Comparison of ENCODE assay signal across 18 cellular contexts in the genomic region with DNA sequence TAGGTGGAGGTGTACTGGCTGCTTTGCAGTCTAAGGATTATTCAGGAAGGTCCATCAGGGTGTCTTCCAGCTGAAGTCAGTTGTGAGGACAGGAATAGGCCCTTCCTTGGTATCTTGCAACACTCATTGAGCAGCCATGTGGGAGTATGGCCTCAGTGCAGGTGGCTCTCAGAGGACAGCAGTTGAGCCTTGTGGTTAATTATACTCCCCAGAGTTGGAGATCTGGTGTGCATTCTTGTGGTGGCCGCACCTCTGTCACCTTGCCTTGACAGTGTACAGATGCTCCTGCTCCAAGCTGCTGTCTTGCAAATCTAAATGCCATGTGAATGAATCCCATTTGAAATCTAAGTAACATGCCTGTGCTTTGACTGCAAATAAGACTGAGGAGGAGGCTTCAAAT.
A peak's percentile ranks its signal among the peaks of the same experiment; 100 is the strongest.
DNase-seq lines count a peak whose midpoint lies in the region; ATAC-seq and TF ChIP-seq lines count a peak whose summit lies in the region.
"Had no signal": no experiment of that assay in that cellular context is flagged by ENCODE, and none has a peak within 500 bp of the region (broad histone marks: within the 10 kb centered on the region; RNA-seq: fewer than 3 reads in every experiment).

No MANE protein-coding gene starts in this region.

- no peak overlapping the region for H2AK5ac ChIP-seq in neuronal stem cell (ENCODE audit: low read depth, low read length)

- no peaks in the 10 kb centered on the region for H3K36me3 ChIP-seq in KMS-11 (ENCODE audit: insufficient read depth)
- no peaks in the 10 kb centered on the region for H3K36me3 ChIP-seq in neuronal stem cell (replicated peaks in 1 of 2; ENCODE audit: control insufficient read depth in 2 of 2, insufficient read depth in 2 of 2, low read length in 2 of 2)
- H3K36me3 ChIP-seq: BE2C had no signal

- no peak overlapping the region for H2BK5ac ChIP-seq in neuronal stem cell (ENCODE audit: low read length)

- DNase-seq in SW480 (ENCODE audit: low spot score): peak; percentile 7
- DNase-seq in foreskin keratinocyte: peak; percentile 32 to 64
- no peak for DNase-seq in neuronal stem cell (ENCODE audit: low spot score)
- DNase-seq in left cardiac atrium: no peak
- DNase-seq in midbrain (lab: John Stamatoyannopoulos, UW): no peak
- DNase-seq in cortex of kidney (lab: John Stamatoyannopoulos, UW): no peak
- DNase-seq: BE2C; CD4-positive, alpha-beta memory T cell; DND-41; H9; Kasumi-1; NCI-H1436; NCI-H2081; NCI-H524 treated with DMSO at 0.1 percent for 48 hours; PC-3 had no signal

- H3K27ac ChIP-seq in KMS-11 (peak overlapping the region; percentile 62), foreskin keratinocyte (no peak overlapping the region), neuronal stem cell (replicated peaks; ENCODE audit: low read length) (no peak overlapping the region)

- H2BK12ac ChIP-seq in neuronal stem cell (ENCODE audit: low read length): no peak overlapping the region

- no peak overlapping the region for H3K23ac ChIP-seq in neuronal stem cell (ENCODE audit: low read depth, low read length, poor library complexity)

- TF ChIP-seq CTCF in KMS-11 (conservative IDR thresholded peaks at IDR 0.05; ENCODE audit: low read depth, low read length) (no peak), foreskin keratinocyte (conservative IDR thresholded peaks at IDR 0.05) (no peak)

- no peak overlapping the region for H3K4ac ChIP-seq in neuronal stem cell (ENCODE audit: low read length)

- H3K4me3 ChIP-seq in KMS-11 (IDR thresholded peaks at IDR 0.05; ENCODE audit: insufficient read depth, low read depth, low read length) (peak overlapping the region; percentile 51), neuronal stem cell (ENCODE audit: low read length in 2 of 2) (no peak overlapping the region)

- H3K27me3 ChIP-seq in KMS-11 (ENCODE audit: insufficient read depth, low read depth) (no peaks in the 10 kb centered on the region), foreskin keratinocyte (no peaks in the 10 kb centered on the region), neuronal stem cell (ENCODE audit: control insufficient read depth in 3 of 3, insufficient read depth in 3 of 3, low read depth in 1 of 3, low read length in 3 of 3) (no peaks in the 10 kb centered on the region)
- H3K27me3 ChIP-seq: BE2C had no signal

- H3K79me1 ChIP-seq in neuronal stem cell (ENCODE audit: low read depth, low read length): no peaks in the 10 kb centered on the region

- H3K9me3 ChIP-seq in neuronal stem cell (replicated peaks in 1 of 2; ENCODE audit: control insufficient read depth in 2 of 2, insufficient read depth in 1 of 2, low read depth in 1 of 2, low read length in 2 of 2): no peaks in the 10 kb centered on the region
- H3K9me3 ChIP-seq: BE2C had no signal

- H3K18ac ChIP-seq in neuronal stem cell (ENCODE audit: low read length): no peak overlapping the region

- no peak overlapping the region for H4K8ac ChIP-seq in neuronal stem cell (ENCODE audit: low read depth, low read length)

- no peak overlapping the region for H3K14ac ChIP-seq in neuronal stem cell (ENCODE audit: low read length)

- WGBS in neuronal stem cell (ENCODE audit: extremely low coverage in 2 of 2, insufficient read length in 2 of 2, insufficient replicate concordance in 1 of 2), 2 donors: no CpG with 5 or more reads among the region's 1 CpG

- peak overlapping the region; percentile 50 for H3K4me2 ChIP-seq in KMS-11
- no peak overlapping the region for H3K4me2 ChIP-seq in neuronal stem cell (ENCODE audit: insufficient read depth, low read length, poor library complexity, severe bottlenecking)

- H3K4me1 ChIP-seq in KMS-11 (ENCODE audit: low read depth, poor library complexity, severe bottlenecking) (peaks cover 35% of the 10 kb centered on the region), foreskin keratinocyte (no peaks in the 10 kb centered on the region), neuronal stem cell (ENCODE audit: control insufficient read depth in 2 of 2, insufficient read depth in 1 of 2, low read depth in 1 of 2, low read length in 2 of 2) (no peaks in the 10 kb centered on the region)
- H3K4me1 ChIP-seq: BE2C had no signal

- H4K91ac ChIP-seq in neuronal stem cell (ENCODE audit: low read depth, low read length, poor library complexity): no peak overlapping the region

- intact Hi-C loops in left cardiac atrium (cut with DNase I): no loop called here

- H3K9ac ChIP-seq in KMS-11: peak overlapping the region; percentile 8; the same call in 1 of the 2 replicates
- no peak overlapping the region for H3K9ac ChIP-seq in neuronal stem cell (ENCODE audit: low read depth, low read length, poor library complexity)

- H3K79me2 ChIP-seq in KMS-11 (ENCODE audit: insufficient read depth, low read depth): no peaks in the 10 kb centered on the region

- H2AFZ ChIP-seq in KMS-11 (ENCODE audit: low read depth) (peak overlapping the region; percentile 21; the same call in 1 of the 2 replicates), neuronal stem cell (ENCODE audit: low read length) (peak overlapping the region; percentile 39)

- H4K20me1 ChIP-seq in KMS-11 (ENCODE audit: insufficient read depth): no peaks in the 10 kb centered on the region

- ATAC-seq in foreskin keratinocyte: peak; percentile 51
- no peak for ATAC-seq in left cardiac atrium
- ATAC-seq in SK-N-SH treated with all-trans-retinoic acid at 6 μM for 48 hours: no peak
- ATAC-seq: HepG2, PC-3 had no signal

- no peak overlapping the region for H2BK120ac ChIP-seq in neuronal stem cell (ENCODE audit: low read depth, low read length)

- H2BK15ac ChIP-seq in neuronal stem cell (ENCODE audit: low read length): no peak overlapping the region

TF ChIP-seq in SK-N-SH treated with all-trans-retinoic acid at 6 μM for 48 hours, 23 proteins besides CTCF, POLR2A, EP300 and RAD21:
- no peak for TF ChIP-seq ZNF8 (CRISPR knock-in tag; IDR thresholded peaks at IDR 0.05)
- TF ChIP-seq SNAI2 (CRISPR knock-in tag; IDR thresholded peaks at IDR 0.05): no peak
- no peak for TF ChIP-seq PPARA (CRISPR knock-in tag; IDR thresholded peaks at IDR 0.05; ENCODE audit: borderline replicate concordance)
- no peak for TF ChIP-seq ZFP3 (CRISPR knock-in tag; IDR thresholded peaks at IDR 0.05)
- TF ChIP-seq RARB (CRISPR knock-in tag; IDR thresholded peaks at IDR 0.05): no peak
- no peak for TF ChIP-seq ZFP30 (CRISPR knock-in tag; IDR thresholded peaks at IDR 0.05)
- TF ChIP-seq, protein P1, sequence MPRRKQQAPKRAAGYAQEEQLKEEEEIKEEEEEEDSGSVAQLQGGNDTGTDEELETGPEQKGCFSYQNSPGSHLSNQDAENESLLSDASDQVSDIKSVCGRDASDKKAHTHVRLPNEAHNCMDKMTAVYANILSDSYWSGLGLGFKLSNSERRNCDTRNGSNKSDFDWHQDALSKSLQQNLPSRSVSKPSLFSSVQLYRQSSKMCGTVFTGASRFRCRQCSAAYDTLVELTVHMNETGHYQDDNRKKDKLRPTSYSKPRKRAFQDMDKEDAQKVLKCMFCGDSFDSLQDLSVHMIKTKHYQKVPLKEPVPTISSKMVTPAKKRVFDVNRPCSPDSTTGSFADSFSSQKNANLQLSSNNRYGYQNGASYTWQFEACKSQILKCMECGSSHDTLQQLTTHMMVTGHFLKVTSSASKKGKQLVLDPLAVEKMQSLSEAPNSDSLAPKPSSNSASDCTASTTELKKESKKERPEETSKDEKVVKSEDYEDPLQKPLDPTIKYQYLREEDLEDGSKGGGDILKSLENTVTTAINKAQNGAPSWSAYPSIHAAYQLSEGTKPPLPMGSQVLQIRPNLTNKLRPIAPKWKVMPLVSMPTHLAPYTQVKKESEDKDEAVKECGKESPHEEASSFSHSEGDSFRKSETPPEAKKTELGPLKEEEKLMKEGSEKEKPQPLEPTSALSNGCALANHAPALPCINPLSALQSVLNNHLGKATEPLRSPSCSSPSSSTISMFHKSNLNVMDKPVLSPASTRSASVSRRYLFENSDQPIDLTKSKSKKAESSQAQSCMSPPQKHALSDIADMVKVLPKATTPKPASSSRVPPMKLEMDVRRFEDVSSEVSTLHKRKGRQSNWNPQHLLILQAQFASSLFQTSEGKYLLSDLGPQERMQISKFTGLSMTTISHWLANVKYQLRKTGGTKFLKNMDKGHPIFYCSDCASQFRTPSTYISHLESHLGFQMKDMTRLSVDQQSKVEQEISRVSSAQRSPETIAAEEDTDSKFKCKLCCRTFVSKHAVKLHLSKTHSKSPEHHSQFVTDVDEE (CRISPR knock-in tag; IDR thresholded peaks at IDR 0.05): no peak
- TF ChIP-seq, protein P2, sequence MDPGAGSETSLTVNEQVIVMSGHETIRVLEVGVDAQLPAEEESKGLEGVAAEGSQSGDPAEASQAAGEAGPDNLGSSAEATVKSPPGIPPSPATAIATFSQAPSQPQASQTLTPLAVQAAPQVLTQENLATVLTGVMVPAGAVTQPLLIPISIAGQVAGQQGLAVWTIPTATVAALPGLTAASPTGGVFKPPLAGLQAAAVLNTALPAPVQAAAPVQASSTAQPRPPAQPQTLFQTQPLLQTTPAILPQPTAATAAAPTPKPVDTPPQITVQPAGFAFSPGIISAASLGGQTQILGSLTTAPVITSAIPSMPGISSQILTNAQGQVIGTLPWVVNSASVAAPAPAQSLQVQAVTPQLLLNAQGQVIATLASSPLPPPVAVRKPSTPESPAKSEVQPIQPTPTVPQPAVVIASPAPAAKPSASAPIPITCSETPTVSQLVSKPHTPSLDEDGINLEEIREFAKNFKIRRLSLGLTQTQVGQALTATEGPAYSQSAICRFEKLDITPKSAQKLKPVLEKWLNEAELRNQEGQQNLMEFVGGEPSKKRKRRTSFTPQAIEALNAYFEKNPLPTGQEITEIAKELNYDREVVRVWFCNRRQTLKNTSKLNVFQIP (CRISPR knock-in tag; IDR thresholded peaks at IDR 0.05; ENCODE audit: borderline replicate concordance, low read depth): no peak
- no peak for TF ChIP-seq ISL1 (CRISPR knock-in tag; IDR thresholded peaks at IDR 0.05)
- TF ChIP-seq, protein P3, sequence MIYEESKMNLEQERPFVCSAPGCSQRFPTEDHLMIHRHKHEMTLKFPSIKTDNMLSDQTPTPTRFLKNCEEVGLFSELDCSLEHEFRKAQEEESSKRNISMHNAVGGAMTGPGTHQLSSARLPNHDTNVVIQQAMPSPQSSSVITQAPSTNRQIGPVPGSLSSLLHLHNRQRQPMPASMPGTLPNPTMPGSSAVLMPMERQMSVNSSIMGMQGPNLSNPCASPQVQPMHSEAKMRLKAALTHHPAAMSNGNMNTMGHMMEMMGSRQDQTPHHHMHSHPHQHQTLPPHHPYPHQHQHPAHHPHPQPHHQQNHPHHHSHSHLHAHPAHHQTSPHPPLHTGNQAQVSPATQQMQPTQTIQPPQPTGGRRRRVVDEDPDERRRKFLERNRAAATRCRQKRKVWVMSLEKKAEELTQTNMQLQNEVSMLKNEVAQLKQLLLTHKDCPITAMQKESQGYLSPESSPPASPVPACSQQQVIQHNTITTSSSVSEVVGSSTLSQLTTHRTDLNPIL (CRISPR knock-in tag; IDR thresholded peaks at IDR 0.05; ENCODE audit: low read depth): no peak

Comparison
In these comparisons a context has a peak if more than half of its experiments do, and no peak if none do; other contexts are left out.
1. DNase-seq: peak in SW480 (single experiment) and foreskin keratinocyte (2 of 2); none in neuronal stem cell (single experiment), left cardiac atrium (single experiment), midbrain (single experiment) and cortex of kidney (single experiment).